In genomic region chr4:184282895-184283654, GRCh38 we compare ENCODE assay signal across 8 cellular contexts.
DNase-seq lines count a peak whose midpoint lies in the region; ATAC-seq and TF ChIP-seq lines count a peak whose summit lies in the region.

No MANE protein-coding gene starts in this region.

- H3K4me1 ChIP-seq in esophagus squamous epithelium: peaks cover 30 to 50% (median 31%) of the 10 kb centered on the region in 3 donors

- ATAC-seq in GM18502 (IDR thresholded peaks at IDR 0.05; ENCODE audit: poor library complexity, unreplicated experiment) (peak; percentile 52), GM21526 (IDR thresholded peaks at IDR 0.05; ENCODE audit: low FRiP score, unreplicated experiment) (peak; percentile 42)

- H3K9me3 ChIP-seq in esophagus squamous epithelium: no peaks in the 10 kb centered on the region

- no peak overlapping the region; the same call in 1 of the 2 replicates for H3K4me3 ChIP-seq in LNCaP clone FGC (ENCODE audit: low read depth, low read length)
- H3K4me3 ChIP-seq in esophagus squamous epithelium: no peak overlapping the region

- TF ChIP-seq POLR2A in esophagus squamous epithelium (IDR thresholded peaks at IDR 0.05): no peak

- peak overlapping the region; percentile 40 to 80 (median 56) for H3K27ac ChIP-seq in esophagus squamous epithelium

- no peaks in the 10 kb centered on the region for H3K36me3 ChIP-seq in esophagus squamous epithelium

- WGBS in esophagus squamous epithelium, 2 donors: 55 to 79% methylated on average over 9 of the region's 9 CpGs

- peak; percentile 17; the same call in 1 of the 2 replicates for TF ChIP-seq CTCF in LNCaP clone FGC (IDR thresholded peaks at IDR 0.05; ENCODE audit: control insufficient read depth, extremely low read depth, insufficient read depth)
- TF ChIP-seq CTCF in esophagus squamous epithelium (IDR thresholded peaks at IDR 0.05): no peak

- intact Hi-C loops in esophagus squamous epithelium (cut with DNase I): loop anchor here (10.0 kb wide), 1 partner anchor 192 kb away; the partner anchor contains the start of gene IRF2

- H3K27me3 ChIP-seq in esophagus squamous epithelium: no peaks in the 10 kb centered on the region

- DNase-seq in LNCaP clone FGC (ENCODE audit: low read depth) (no peak), esophagus squamous epithelium (lab: John Stamatoyannopoulos, UW) (no peak), T-helper 9 cell (no peak), NCI-H2227 treated with DMSO at 0.1 percent for 48 hours (lab: John Stamatoyannopoulos, UW) (no peak), NCI-H69 (lab: John Stamatoyannopoulos, UW) (no peak), NCI-H526 treated with DMSO at 0.1 percent for 48 hours (lab: John Stamatoyannopoulos, UW) (no peak)
